In the genomic region with DNA sequence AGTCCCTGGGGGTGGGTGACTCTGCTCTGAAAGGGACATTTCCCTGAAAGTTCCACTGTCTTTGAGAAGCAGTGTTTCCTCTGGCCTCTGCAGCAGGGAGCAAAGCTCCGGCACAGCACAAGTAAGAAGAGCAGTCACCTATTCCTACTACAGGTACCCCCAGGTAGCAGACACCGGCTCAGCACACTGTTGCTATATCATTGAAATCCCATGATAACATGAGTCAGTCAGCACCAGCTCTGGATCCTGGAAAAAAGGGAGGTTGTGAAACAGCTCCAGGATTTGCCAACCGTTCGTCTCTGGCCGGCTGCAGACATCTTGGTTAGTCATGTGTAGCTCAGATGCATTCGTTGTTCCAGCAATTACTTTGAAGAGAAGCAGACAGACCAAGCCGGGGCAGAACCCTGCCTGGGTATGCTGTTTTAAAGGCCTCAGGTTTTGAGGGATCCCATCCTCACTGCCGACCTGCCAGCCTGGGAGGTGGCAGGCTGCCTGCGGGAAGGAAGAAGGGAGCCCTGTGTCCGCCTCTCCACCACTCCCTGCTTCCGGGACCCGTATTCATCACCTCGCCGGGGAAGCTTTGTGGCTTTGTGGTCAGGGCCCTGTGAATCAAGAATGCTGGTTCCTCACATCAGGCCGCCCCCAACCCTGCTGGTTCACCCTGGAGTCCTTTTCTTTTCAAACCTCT, we compare ENCODE assay signal across 8 cellular contexts.
A peak's percentile ranks its signal among the peaks of the same experiment; 100 is the strongest.
DNase-seq lines count a peak whose midpoint lies in the region; ATAC-seq, FAIRE-seq and TF ChIP-seq lines count a peak whose summit lies in the region.

No MANE protein-coding gene starts in this region.

- FAIRE-seq in GM12878 (lab: Jason Lieb, UNC): no peak

- H3K4me3 ChIP-seq in GM12878 (no peak overlapping the region), thymus (ENCODE audit: low read length) (no peak overlapping the region)

- H2AFZ ChIP-seq in GM12878 (ENCODE audit: control insufficient read depth, low read depth, low read length): 0 out of 2 replicates have a peak overlapping the region, but pooled peaks have one; percentile 7

- H3K27me3 Mint-ChIP-seq in natural killer cell treated with Interleukin-12 subunit alpha and Interleukin-12 subunit beta and Interleukin-15 and Interleukin-18, amount 100 ng/mL, for 72 hours: no peaks in the 10 kb centered on the region

- H3K4me1 ChIP-seq in GM12878 (ENCODE audit: control insufficient read depth, insufficient read depth, low read length): peaks cover 21% of the 10 kb centered on the region
- peaks cover 8% of the 10 kb centered on the region for H3K4me1 ChIP-seq in thymus (ENCODE audit: control insufficient read depth, insufficient read depth, low read length)

- 34% methylated on average over 15 of the region's 15 CpGs for WGBS in GM12878 (ENCODE audit: insufficient coverage, insufficient replicate concordance, low lambda C conversion rate, missing lambda C conversion rate)
- 76% methylated on average over 15 of the region's 15 CpGs for WGBS in thymus

- H3K36me3 ChIP-seq in GM12878 (ENCODE audit: control insufficient read depth in 2 of 2, insufficient read depth in 2 of 2, low read length in 1 of 2) (no peaks in the 10 kb centered on the region), thymus (ENCODE audit: control insufficient read depth, insufficient read depth) (peaks cover 56% of the 10 kb centered on the region)

- in situ Hi-C loops in GM12878 (cut with MboI): no loop called here

- CTCF ChIA-PET in GM12878 (lab: Yijun Ruan, JAX): interaction anchor here (1.3 kb wide), 1 partner anchor 82 kb away, joined by 3 read pairs; no protein-coding TSS in a partner anchor

- TF ChIP-seq CTCF in GM12878 (IDR thresholded peaks at IDR 0.05 in 2 of 3, conservative IDR thresholded peaks at IDR 0.05 in 1 of 3; ENCODE audit: control insufficient read depth in 2 of 3, extremely low read depth in 1 of 3, insufficient read depth in 1 of 3, low read depth in 3 of 3, low read length in 3 of 3): no peak

- peaks cover 87 to 92% of the 10 kb centered on the region in 2 donors for H3K4me1 Mint-ChIP-seq in natural killer cell treated with Interleukin-12 subunit alpha and Interleukin-12 subunit beta and Interleukin-15 and Interleukin-18, amount 100 ng/mL, for 72 hours (ENCODE audit: low read depth in 2 of 2)

- H3K9me3 ChIP-seq in GM12878 (replicated peaks; ENCODE audit: control insufficient read depth, insufficient read depth, low read length): no peaks in the 10 kb centered on the region
- H3K9me3 ChIP-seq in thymus (ENCODE audit: control insufficient read depth): no peaks in the 10 kb centered on the region

- H3K79me2 ChIP-seq in GM12878 (ENCODE audit: control insufficient read depth, insufficient read depth, low read length): no peaks in the 10 kb centered on the region

- TF ChIP-seq RAD21 in GM12878 (IDR thresholded peaks at IDR 0.05; ENCODE audit: insufficient read depth, low read depth, low read length): no peak

- no TSS peak for BruUV-seq in GM12878 (replicated peaks; lab: Mats Ljungman, UMichigan)

- H3K36me3 Mint-ChIP-seq in natural killer cell treated with Interleukin-12 subunit alpha and Interleukin-12 subunit beta and Interleukin-15 and Interleukin-18, amount 100 ng/mL, for 72 hours: peaks cover 28% of the 10 kb centered on the region

- no peak overlapping the region; the same call in 1 of the 2 replicates for H3K4me2 ChIP-seq in GM12878 (ENCODE audit: control insufficient read depth, insufficient read depth)

- no peaks in the 10 kb centered on the region for H4K20me1 ChIP-seq in GM12878 (ENCODE audit: control insufficient read depth, insufficient read depth)

- TF ChIP-seq POLR2A in GM12878 (IDR thresholded peaks at IDR 0.05; ENCODE audit: low read depth, low read length): no peak

- no peak for TF ChIP-seq EP300 in GM12878 (IDR thresholded peaks at IDR 0.05; ENCODE audit: borderline replicate concordance in 1 of 2, control insufficient read depth in 1 of 2, low read depth in 2 of 2, low read length in 2 of 2)

- no peak overlapping the region for H3K27ac ChIP-seq in GM12878 (ENCODE audit: control insufficient read depth, insufficient read depth)
- H3K27ac ChIP-seq in thymus (ENCODE audit: low read depth): peak overlapping the region; percentile 64

- H3K9me3 Mint-ChIP-seq in natural killer cell treated with Interleukin-12 subunit alpha and Interleukin-12 subunit beta and Interleukin-15 and Interleukin-18, amount 100 ng/mL, for 72 hours: peaks cover 4% of the 10 kb centered on the region

- RAD21 ChIA-PET in GM12878 (lab: Charles Lee; ENCODE audit: unreplicated experiment): interaction anchor here (0.8 to 2.1 kb wide), 6 partner anchors 10 to 242 kb away, joined by 3 to 9 read pairs (median 3); no protein-coding TSS in a partner anchor

- intact Hi-C loops in GM12878 (cut with micrococcal nuclease; ENCODE audit: unreplicated experiment): loop anchor here (5.0 kb wide), 1 partner anchor 59 kb away; no protein-coding TSS in a partner anchor
- intact Hi-C loops in head of caudate nucleus (cut with DNase I): no loop called here

- H3K4me3 Mint-ChIP-seq in natural killer cell treated with Interleukin-12 subunit alpha and Interleukin-12 subunit beta and Interleukin-15 and Interleukin-18, amount 100 ng/mL, for 72 hours: peak overlapping the region; percentile 79

- POLR2A ChIA-PET in GM12878 (lab: Charles Lee): interaction anchor here (0.7 kb wide), 1 partner anchor 80 kb away, joined by 3 read pairs; no protein-coding TSS in a partner anchor

- H3K27me3 ChIP-seq in GM12878 (replicated peaks in 1 of 2; ENCODE audit: control insufficient read depth in 2 of 2, insufficient read depth in 2 of 2, low read length in 1 of 2) (no peaks in the 10 kb centered on the region), thymus (ENCODE audit: control insufficient read depth, insufficient read depth) (no peaks in the 10 kb centered on the region)

- peak; percentile 35 for ATAC-seq in HG02678 (IDR thresholded peaks at IDR 0.05; ENCODE audit: unreplicated experiment)
- ATAC-seq in GM12878: peak; percentile 55
- ATAC-seq in natural killer cell treated with Interleukin-12 subunit alpha and Interleukin-12 subunit beta and Interleukin-15 and Interleukin-18, amount 100 ng/mL, for 72 hours: peak; percentile 80
- ATAC-seq in GM18517 (IDR thresholded peaks at IDR 0.05; ENCODE audit: unreplicated experiment): no peak

- H3K9ac ChIP-seq in GM12878 (ENCODE audit: control insufficient read depth, insufficient read depth, low read length): no peak overlapping the region

- SMC1A ChIA-PET in GM12878 (lab: Charles Lee; ENCODE audit: uncharacterized antibody, unreplicated experiment): interaction anchor here (0.6 to 2.4 kb wide), 8 partner anchors 8 to 593 kb away, joined by 3 to 6 read pairs (median 3); no protein-coding TSS in a partner anchor

- peak overlapping the region; percentile 96 to 97 for H3K27ac Mint-ChIP-seq in natural killer cell treated with Interleukin-12 subunit alpha and Interleukin-12 subunit beta and Interleukin-15 and Interleukin-18, amount 100 ng/mL, for 72 hours

- peak; percentile 71 for DNase-seq in T1000 (lab: John Stamatoyannopoulos, UW)
- no peak for DNase-seq in GM12878 (ENCODE audit: low read depth, low spot score)
- peak; percentile 88 for DNase-seq in natural killer cell treated with Interleukin-12 subunit alpha and Interleukin-12 subunit beta and Interleukin-15 and Interleukin-18, amount 100 ng/mL, for 72 hours (ENCODE audit: low spot score)
- no peak for DNase-seq in head of caudate nucleus
- DNase-seq in OCI-M1 (lab: John Stamatoyannopoulos, UW): no peak

TF ChIP-seq in GM12878, 131 proteins besides CTCF, POLR2A, EP300 and RAD21 (continues in another document):
- TF ChIP-seq BCL11A (IDR thresholded peaks at IDR 0.05; ENCODE audit: low read depth, low read length) (0 out of 2 replicates have a peak, but pooled peaks have one; percentile 10), ETV6 (conservative IDR thresholded peaks at IDR 0.05 in 1 of 2, IDR thresholded peaks at IDR 0.05 in 1 of 2; ENCODE audit: borderline replicate concordance in 1 of 2, low read depth in 1 of 2) (peak in 1 of 2 experiments; percentile 82; a peak in 2 of 4 replicates), IKZF1 (conservative IDR thresholded peaks at IDR 0.05) (peak; percentile 44), EGR1 (IDR thresholded peaks at IDR 0.05; ENCODE audit: borderline replicate concordance in 1 of 2, low read depth in 2 of 2, low read length in 2 of 2) (0 out of 3 replicates have a peak, but pooled peaks of 1 of the 2 experiments have one; percentile 24), EED (IDR thresholded peaks at IDR 0.05; ENCODE audit: low read depth) (peak; percentile 48; the same call in 1 of the 2 replicates), RUNX3 (IDR thresholded peaks at IDR 0.05; ENCODE audit: low read length) (peak; percentile 94), POU2F2 (IDR thresholded peaks at IDR 0.05; ENCODE audit: borderline replicate concordance, low read depth, low read length) (no peak), CBFB (IDR thresholded peaks at IDR 0.05; ENCODE audit: low read depth) (peak; percentile 80)
- TF ChIP-seq, protein P1, sequence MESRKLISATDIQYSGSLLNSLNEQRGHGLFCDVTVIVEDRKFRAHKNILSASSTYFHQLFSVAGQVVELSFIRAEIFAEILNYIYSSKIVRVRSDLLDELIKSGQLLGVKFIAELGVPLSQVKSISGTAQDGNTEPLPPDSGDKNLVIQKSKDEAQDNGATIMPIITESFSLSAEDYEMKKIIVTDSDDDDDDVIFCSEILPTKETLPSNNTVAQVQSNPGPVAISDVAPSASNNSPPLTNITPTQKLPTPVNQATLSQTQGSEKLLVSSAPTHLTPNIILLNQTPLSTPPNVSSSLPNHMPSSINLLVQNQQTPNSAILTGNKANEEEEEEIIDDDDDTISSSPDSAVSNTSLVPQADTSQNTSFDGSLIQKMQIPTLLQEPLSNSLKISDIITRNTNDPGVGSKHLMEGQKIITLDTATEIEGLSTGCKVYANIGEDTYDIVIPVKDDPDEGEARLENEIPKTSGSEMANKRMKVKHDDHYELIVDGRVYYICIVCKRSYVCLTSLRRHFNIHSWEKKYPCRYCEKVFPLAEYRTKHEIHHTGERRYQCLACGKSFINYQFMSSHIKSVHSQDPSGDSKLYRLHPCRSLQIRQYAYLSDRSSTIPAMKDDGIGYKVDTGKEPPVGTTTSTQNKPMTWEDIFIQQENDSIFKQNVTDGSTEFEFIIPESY (IDR thresholded peaks at IDR 0.05): no peak
- TF ChIP-seq, protein P2, sequence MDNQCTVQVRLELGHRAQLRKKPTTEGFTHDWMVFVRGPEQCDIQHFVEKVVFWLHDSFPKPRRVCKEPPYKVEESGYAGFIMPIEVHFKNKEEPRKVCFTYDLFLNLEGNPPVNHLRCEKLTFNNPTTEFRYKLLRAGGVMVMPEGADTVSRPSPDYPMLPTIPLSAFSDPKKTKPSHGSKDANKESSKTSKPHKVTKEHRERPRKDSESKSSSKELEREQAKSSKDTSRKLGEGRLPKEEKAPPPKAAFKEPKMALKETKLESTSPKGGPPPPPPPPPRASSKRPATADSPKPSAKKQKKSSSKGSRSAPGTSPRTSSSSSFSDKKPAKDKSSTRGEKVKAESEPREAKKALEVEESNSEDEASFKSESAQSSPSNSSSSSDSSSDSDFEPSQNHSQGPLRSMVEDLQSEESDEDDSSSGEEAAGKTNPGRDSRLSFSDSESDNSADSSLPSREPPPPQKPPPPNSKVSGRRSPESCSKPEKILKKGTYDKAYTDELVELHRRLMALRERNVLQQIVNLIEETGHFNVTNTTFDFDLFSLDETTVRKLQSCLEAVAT (IDR thresholded peaks at IDR 0.05): 0 out of 2 replicates have a peak, but pooled peaks have one; percentile 39

Comparison
In these comparisons a context has a peak if more than half of its experiments do, and no peak if none do; other contexts are left out.
1. DNase-seq: peak in T1000 (single experiment) and natural killer cell treated with Interleukin-12 subunit alpha and Interleukin-12 subunit beta and Interleukin-15 and Interleukin-18, amount 100 ng/mL, for 72 hours (single experiment); none in GM12878 (single experiment), head of caudate nucleus (0 of 42) and OCI-M1 (single experiment).